ENCODE assay signal across 8 cellular contexts in the genomic region with DNA sequence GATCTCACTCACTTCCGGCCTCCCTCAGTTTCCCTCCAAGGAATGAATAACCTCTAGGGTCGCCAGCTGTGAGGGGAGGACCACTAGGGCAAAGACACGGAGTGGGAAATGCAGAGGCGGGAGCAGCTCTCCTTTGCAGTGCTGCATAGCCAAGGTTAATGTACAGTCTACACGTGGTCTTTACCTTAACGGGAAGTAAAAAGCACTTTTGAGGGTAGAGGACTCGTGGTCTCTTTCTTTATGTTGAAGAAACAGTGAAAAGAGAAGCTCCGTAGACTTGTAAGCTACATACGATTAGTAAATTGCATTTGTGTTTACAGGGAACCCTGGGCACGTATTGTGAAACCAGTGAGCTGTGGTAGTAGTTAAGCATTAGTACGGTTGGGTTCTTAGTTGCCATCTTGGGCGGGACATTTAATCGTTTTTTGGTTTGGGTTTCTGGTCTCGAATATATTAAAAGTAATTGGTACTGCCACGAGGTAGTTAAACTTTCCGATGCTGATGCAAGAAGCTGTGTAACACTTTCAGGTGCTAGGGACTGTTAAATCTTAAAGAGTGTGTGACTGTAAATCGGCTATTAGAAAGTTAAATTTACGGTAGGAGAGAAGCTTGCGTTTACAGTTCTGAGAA. TPM values are rescaled to one million over a fixed set of nuclear protein-coding genes. Genes with fewer than 3 reads are reported as not detected.
DNase-seq lines count a peak whose midpoint lies in the region; ATAC-seq lines count a peak whose summit lies in the region.

No MANE protein-coding gene starts in this region.

- H3K9ac ChIP-seq in muscle layer of colon (ENCODE audit: low read length) = peak overlapping the region; percentile 92

- H3K4me1 ChIP-seq in muscle layer of colon (ENCODE audit: insufficient read depth, low read length) = peaks cover 31% of the 10 kb centered on the region

- H3K4me3 ChIP-seq in muscle layer of colon (ENCODE audit: low read depth in 1 of 2, low read length in 2 of 2) = peak overlapping the region; percentile 82 to 96

- H3K27me3 ChIP-seq in muscle layer of colon (ENCODE audit: control insufficient read depth in 1 of 2, insufficient read depth in 2 of 2, low read length in 2 of 2) = no peaks in the 10 kb centered on the region

- no peaks in the 10 kb centered on the region for H3K36me3 ChIP-seq in muscle layer of colon (ENCODE audit: insufficient read depth, low read length)

- no peaks in the 10 kb centered on the region for H3K9me3 ChIP-seq in muscle layer of colon (ENCODE audit: low read length)

- H3K27ac ChIP-seq in muscle layer of colon (ENCODE audit: low read depth, low read length) = peak overlapping the region; percentile 66

- ATAC-seq in GM19438 (IDR thresholded peaks at IDR 0.05; ENCODE audit: low read depth, unreplicated experiment) (peak; percentile 40), HG03457 (IDR thresholded peaks at IDR 0.05; ENCODE audit: unreplicated experiment) (peak; percentile 14)

- in situ Hi-C loops in SK-MEL-5 (cut with HindIII; ENCODE audit: low pct_unique_long_range_greater_than_20kb, low sequenced_read_pairs) = no loop called here

- DNase-seq in DMS 273 treated with DMSO at 0.1 percent for 48 hours (lab: John Stamatoyannopoulos, UW) = peak; percentile 57
- DNase-seq in SK-MEL-5 (ENCODE audit: low read depth, low spot score) = peak; percentile 37
- DNase-seq in dermis microvascular lymphatic vessel endothelial cell (ENCODE audit: low read depth in 2 of 2) = peak; percentile 2 to 26
- no peak for DNase-seq in AG08396 (ENCODE audit: low spot score)
- DNase-seq in COLO668 (lab: John Stamatoyannopoulos, UW; ENCODE audit: unreplicated experiment) = no peak

RNA-seq across cellular contexts. Expression of gene U2SURP, which starts 0.8 kb away (rescaled TPM):
- 116 and 120 TPM in 2 replicates for total RNA-seq in SK-MEL-5 (2014; rRNA removed; shearing (Covaris generic))
- 45.6 and 66.1 TPM in 2 replicates for polyA plus RNA-seq in SK-MEL-5 (2015; cell fraction: cytosol; rRNA removed)
- polyA plus RNA-seq in SK-MEL-5 (2015; cell fraction: nucleus; rRNA removed) = 318 and 341 TPM in 2 replicates
- 20.6 and 22.5 TPM in 2 replicates for total RNA-seq in dermis microvascular lymphatic vessel endothelial cell

RNA-seq across cellular contexts. Expression of gene PAQR9, which starts 38.7 kb away (rescaled TPM):
- 0.05 and 0.08 TPM in 2 replicates for total RNA-seq in SK-MEL-5 (2014; rRNA removed; shearing (Covaris generic))
- 0.54 and 1.2 TPM in 2 replicates for polyA plus RNA-seq in SK-MEL-5 (2015; cell fraction: cytosol; rRNA removed)
- polyA plus RNA-seq in SK-MEL-5 (2015; cell fraction: nucleus; rRNA removed) = 0.24 and 0.97 TPM in 2 replicates
- not detected in 2 replicates for total RNA-seq in dermis microvascular lymphatic vessel endothelial cell

Comparison
In these comparisons a context has a peak if more than half of its experiments do, and no peak if none do; other contexts are left out.
1. DNase-seq: peak in DMS 273 treated with DMSO at 0.1 percent for 48 hours (single experiment), SK-MEL-5 (single experiment) and dermis microvascular lymphatic vessel endothelial cell (2 of 2); none in AG08396 (single experiment) and COLO668 (single experiment).